In genomic region chr6:102327697-102328227, GRCh38 we compare ENCODE assay signal across 21 cellular contexts.
DNase-seq lines count a peak whose midpoint lies in the region; ATAC-seq, FAIRE-seq and TF ChIP-seq lines count a peak whose summit lies in the region.
"Had no signal": no experiment of that assay in that cellular context is flagged by ENCODE, and none has a peak within 500 bp of the region (broad histone marks: within the 10 kb centered on the region; RNA-seq: fewer than 3 reads in every experiment).

No MANE protein-coding gene starts in this region.

- H2AK5ac ChIP-seq in H9 (ENCODE audit: insufficient read length, low read length): no peak overlapping the region

- H4K8ac ChIP-seq in H9 (replicated peaks; ENCODE audit: insufficient read length, low read depth, low read length): no peak overlapping the region

- TF ChIP-seq CTCF in H9 (conservative IDR thresholded peaks at IDR 0.05) (no peak), bronchial epithelial cell (IDR thresholded peaks at IDR 0.05; ENCODE audit: insufficient read depth, low read length, severe bottlenecking) (no peak), spleen (IDR thresholded peaks at IDR 0.05 in 8 of 11, conservative IDR thresholded peaks at IDR 0.05 in 3 of 11) (no peak)

- no peak overlapping the region for H3K4me3 Mint-ChIP-seq in H9
- H3K4me3 Mint-ChIP-seq: CD8-positive, alpha-beta memory T cell had no signal

- no peak overlapping the region for H2BK20ac ChIP-seq in H9 (ENCODE audit: low read depth, low read length, poor library complexity, severe bottlenecking)

- no peaks in the 10 kb centered on the region for H3K9me3 Mint-ChIP-seq in H9

- H3K36me3 Mint-ChIP-seq in H9 (ENCODE audit: insufficient read depth in 1 of 3, low read depth in 3 of 3): no peaks in the 10 kb centered on the region
- H3K36me3 Mint-ChIP-seq: CD8-positive, alpha-beta memory T cell had no signal

- H3K23ac ChIP-seq in H9 (ENCODE audit: insufficient read length, low read depth, low read length): no peak overlapping the region

- no peak overlapping the region for H2BK15ac ChIP-seq in H9 (ENCODE audit: low read depth, low read length)

- WGBS in H9 (ENCODE audit: extremely low coverage, insufficient read length, low lambda C conversion rate): no CpG with 5 or more reads among the region's 4 CpGs
- WGBS in spleen, 5 donors: 77 to 89% (median 84%) methylated on average over 3 to 4 of the region's 4 CpGs

- H3K9me3 ChIP-seq in H9 (ENCODE audit: control insufficient read depth, low read depth, low read length) (no peaks in the 10 kb centered on the region), spleen (peaks cover 0 to 9% (median 0%) of the 10 kb centered on the region in 8 donors)
- H3K9me3 ChIP-seq: A549; BLaER1 treated with 17β-estradiol and CSF1 and Interleukin-3, amounts not matched to agents 10 nM and 100 nM; MG63 had no signal

- H3K27me3 Mint-ChIP-seq in H9 (ENCODE audit: low read depth): no peaks in the 10 kb centered on the region
- H3K27me3 Mint-ChIP-seq: CD8-positive, alpha-beta memory T cell had no signal

- no peaks in the 10 kb centered on the region for H3K79me2 ChIP-seq in H9 (ENCODE audit: insufficient read depth, low read length)

- no peaks in the 10 kb centered on the region for H3K4me1 ChIP-seq in H9 (ENCODE audit: insufficient read depth, low read length)
- no peaks in the 10 kb centered on the region for H3K4me1 ChIP-seq in spleen
- H3K4me1 ChIP-seq: A549; BLaER1 treated with 17β-estradiol and CSF1 and Interleukin-3, amounts not matched to agents 10 nM and 100 nM had no signal

- no peak overlapping the region for H4K5ac ChIP-seq in H9 (ENCODE audit: insufficient read length, low read depth, low read length)

- H3K4me1 Mint-ChIP-seq in H9: peaks cover 7% of the 10 kb centered on the region in 2 experiments; a peak in 2 of 4 replicates
- H3K4me1 Mint-ChIP-seq: CD8-positive, alpha-beta memory T cell had no signal

- H3K27ac Mint-ChIP-seq in H9: no peak overlapping the region

- ATAC-seq in GM19351 (IDR thresholded peaks at IDR 0.05; ENCODE audit: unreplicated experiment): no peak
- ATAC-seq: A549 had no signal

- H3K23me2 ChIP-seq in H9 (ENCODE audit: insufficient read length, low read depth, low read length, poor library complexity, severe bottlenecking): no peaks in the 10 kb centered on the region

- H3K18ac ChIP-seq in H9 (ENCODE audit: insufficient read length, low read depth, low read length): no peak overlapping the region

- no peak overlapping the region for H3K56ac ChIP-seq in H9 (ENCODE audit: insufficient read length, low read depth, low read length)

- H3K27ac ChIP-seq in H9 (ENCODE audit: insufficient read length, low read depth, low read length): no peak overlapping the region
- H3K27ac ChIP-seq in spleen: no peak overlapping the region
- H3K27ac ChIP-seq: A549; BLaER1 treated with 17β-estradiol and CSF1 and Interleukin-3, amounts not matched to agents 10 nM and 100 nM had no signal

- no peak overlapping the region for H3T11ph ChIP-seq in H9 (ENCODE audit: low read length)

- no peaks in the 10 kb centered on the region for H3K79me1 ChIP-seq in H9 (ENCODE audit: insufficient read depth, low read depth, low read length, poor library complexity, severe bottlenecking)

- H3K36me3 ChIP-seq in bronchial epithelial cell (ENCODE audit: control insufficient read depth, insufficient read depth, low read length) (no peaks in the 10 kb centered on the region), spleen (no peaks in the 10 kb centered on the region)
- H3K36me3 ChIP-seq: BLaER1 treated with 17β-estradiol and CSF1 and Interleukin-3, amounts not matched to agents 10 nM and 100 nM; MG63 had no signal

- H2BK5ac ChIP-seq in H9 (ENCODE audit: insufficient read length, low read length): no peak overlapping the region

- 0 out of 2 replicates have a peak overlapping the region, but pooled peaks have one; percentile 44 for H3K14ac ChIP-seq in H9 (ENCODE audit: insufficient read depth, low read length)

- intact Hi-C loops in spleen (cut with DNase I; ENCODE audit: low total_unique reads): no loop called here

- no peak overlapping the region for H3K4me2 ChIP-seq in H9 (ENCODE audit: insufficient read depth, insufficient read length, low read length)
- H3K4me2 ChIP-seq: A549; BLaER1 treated with 17β-estradiol and CSF1 and Interleukin-3, amounts not matched to agents 10 nM and 100 nM had no signal

- H3K27me3 ChIP-seq in H9 (ENCODE audit: insufficient read depth, low read length) (no peaks in the 10 kb centered on the region), bronchial epithelial cell (ENCODE audit: control insufficient read depth, insufficient read depth, low read length) (no peaks in the 10 kb centered on the region), spleen (replicated peaks in 1 of 7) (no peaks in the 10 kb centered on the region)
- H3K27me3 ChIP-seq: BLaER1 treated with 17β-estradiol and CSF1 and Interleukin-3, amounts not matched to agents 10 nM and 100 nM; MG63 had no signal

- H2AFZ ChIP-seq in H9 (ENCODE audit: low read length): no peak overlapping the region

- no peak overlapping the region for H3K4me3 ChIP-seq in bronchial epithelial cell (ENCODE audit: low read depth, low read length)
- H3K4me3 ChIP-seq in spleen: no peak overlapping the region
- H3K4me3 ChIP-seq: A549; BLaER1 treated with 17β-estradiol and CSF1 and Interleukin-3, amounts not matched to agents 10 nM and 100 nM; MG63 had no signal

- H3K4ac ChIP-seq in H9 (ENCODE audit: low read depth, low read length): no peak overlapping the region

- no peak overlapping the region for H2BK12ac ChIP-seq in H9 (ENCODE audit: insufficient read length, low read depth, low read length)

- H4K20me1 ChIP-seq in H9 (ENCODE audit: control insufficient read depth, insufficient read depth, insufficient read length): no peaks in the 10 kb centered on the region
- H4K20me1 ChIP-seq: BLaER1 treated with 17β-estradiol and CSF1 and Interleukin-3, amounts not matched to agents 10 nM and 100 nM had no signal

- H4K91ac ChIP-seq in H9 (ENCODE audit: insufficient read length, low read depth, low read length): no peak overlapping the region

- H3K9ac ChIP-seq in H9 (ENCODE audit: extremely low read depth, insufficient read length, low read length): no peak overlapping the region
- H3K9ac ChIP-seq: BLaER1 treated with 17β-estradiol and CSF1 and Interleukin-3, amounts not matched to agents 10 nM and 100 nM had no signal

- H2BK120ac ChIP-seq in H9 (ENCODE audit: low read depth, low read length, poor library complexity, severe bottlenecking): no peak overlapping the region

- FAIRE-seq in bronchial epithelial cell (lab: Jason Lieb, UNC): peak; percentile 58
- FAIRE-seq: A549, RCC 7860 had no signal

- DNase-seq in H9 (no peak), bronchial epithelial cell (ENCODE audit: low read depth) (peak; percentile 7), kidney tubule cell (ENCODE audit: low spot score) (peak; percentile 1), spleen (peak; percentile 41), AG20443 (ENCODE audit: low spot score) (no peak)
- no peak for DNase-seq in stimulated activated CD8-positive, alpha-beta memory T cell treated with anti-CD3 and anti-CD28 coated beads, Interleukin-4, amount 100 ng/mL, for 48 hours
- DNase-seq: CD8-positive, alpha-beta memory T cell; DMS53; EL; Kasumi-1; MG63; NCI-H1092; NCI-H1694; NCI-H2081 treated with DMSO at 0.1 percent for 48 hours; NCI-H446 treated with DMSO at 0.1 percent for 48 hours; NCI-H748 treated with DMSO at 0.1 percent for 48 hours; NK-92 treated with Interleukin-12 subunit alpha and Interleukin-12 subunit beta, amount 100 ng/mL, for 24 hours had no signal

- no peak for TF ChIP-seq POLR2A in spleen (IDR thresholded peaks at IDR 0.05)

Comparison
In these comparisons a context has a peak if more than half of its experiments do, and no peak if none do; other contexts are left out.
1. DNase-seq: peak in bronchial epithelial cell (single experiment), kidney tubule cell (single experiment) and spleen (single experiment); none in H9 (single experiment), stimulated activated CD8-positive, alpha-beta memory T cell treated with anti-CD3 and anti-CD28 coated beads, Interleukin-4, amount 100 ng/mL, for 48 hours (single experiment) and AG20443 (single experiment).